Comparison of ENCODE assay signal across 8 cellular contexts in the genomic region with DNA sequence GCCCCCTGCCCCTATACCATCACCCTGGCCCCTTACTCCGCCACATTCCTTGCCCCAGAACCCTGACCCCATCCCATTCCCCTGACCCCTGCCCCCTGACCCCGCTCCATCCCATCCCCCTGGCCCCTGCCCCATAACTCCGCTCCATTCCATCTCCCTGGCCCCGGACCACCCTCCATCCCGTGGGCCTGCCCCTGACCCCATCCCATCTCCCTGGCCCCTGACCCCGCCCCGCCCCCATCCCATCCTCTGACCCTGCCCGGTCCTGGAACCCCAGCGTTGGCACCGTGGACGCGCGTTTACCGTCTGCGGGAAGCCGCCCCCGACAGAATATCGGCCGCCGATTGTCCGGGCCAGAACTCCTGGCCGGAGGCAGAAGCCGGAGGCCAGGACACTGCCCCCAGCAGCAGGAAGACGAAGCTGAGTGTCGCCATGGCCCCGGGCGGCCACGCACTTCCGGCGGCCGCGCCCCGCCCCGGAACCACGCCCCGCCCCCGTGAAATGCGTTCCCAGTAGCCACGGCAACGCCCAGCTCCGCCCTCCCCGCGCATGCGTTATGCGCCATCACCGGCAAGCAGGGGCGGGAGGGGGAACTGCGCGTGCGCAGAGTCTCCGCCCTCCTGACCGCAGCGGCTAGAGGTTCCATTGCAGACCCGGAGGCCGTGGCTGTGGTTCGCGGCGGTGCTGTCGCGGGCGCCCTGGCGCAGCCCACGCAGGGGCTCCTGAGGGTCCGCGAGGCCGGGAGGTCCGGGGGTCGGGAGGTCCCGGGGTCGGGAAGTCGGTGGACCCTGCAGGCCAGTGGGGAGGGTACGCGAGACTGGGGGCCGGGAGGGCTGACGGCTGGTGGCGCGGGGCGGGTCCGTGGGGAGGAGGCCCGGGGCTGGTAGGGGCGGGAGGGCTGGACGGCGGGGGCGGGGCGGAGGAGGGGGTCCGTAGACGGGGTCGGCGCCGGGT.
A peak's percentile ranks its signal among the peaks of the same experiment; 100 is the strongest.
DNase-seq lines count a peak whose midpoint lies in the region; ATAC-seq and TF ChIP-seq lines count a peak whose summit lies in the region.

A gene with protein sequence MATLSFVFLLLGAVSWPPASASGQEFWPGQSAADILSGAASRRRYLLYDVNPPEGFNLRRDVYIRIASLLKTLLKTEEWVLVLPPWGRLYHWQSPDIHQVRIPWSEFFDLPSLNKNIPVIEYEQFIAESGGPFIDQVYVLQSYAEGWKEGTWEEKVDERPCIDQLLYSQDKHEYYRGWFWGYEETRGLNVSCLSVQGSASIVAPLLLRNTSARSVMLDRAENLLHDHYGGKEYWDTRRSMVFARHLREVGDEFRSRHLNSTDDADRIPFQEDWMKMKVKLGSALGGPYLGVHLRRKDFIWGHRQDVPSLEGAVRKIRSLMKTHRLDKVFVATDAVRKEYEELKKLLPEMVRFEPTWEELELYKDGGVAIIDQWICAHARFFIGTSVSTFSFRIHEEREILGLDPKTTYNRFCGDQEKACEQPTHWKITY (minus strand): TSS at position 458 of the 954 bp plus-strand sequence. CDS start 24 bp downstream, at position 434.

- H3K27ac ChIP-seq in BLaER1, result no peak within 1 kb of the TSS

- H3K4me1 ChIP-seq in BLaER1, result peaks cover 39% of the 10 kb centered on the region

- ATAC-seq in GM19351 (IDR thresholded peaks at IDR 0.05; ENCODE audit: unreplicated experiment), result peak; percentile 88
- peak; percentile 53 for ATAC-seq in HG03469 (IDR thresholded peaks at IDR 0.05; ENCODE audit: unreplicated experiment)

- H3K4me3 ChIP-seq in BLaER1, result peak within 1 kb of the TSS; percentile 72
- peak within 1 kb of the TSS; percentile 91 for H3K4me3 ChIP-seq in choroid plexus epithelial cell (ENCODE audit: low read depth, low read length)

- peaks cover 35% of the 10 kb centered on the region for H4K20me1 ChIP-seq in BLaER1

- H3K4me2 ChIP-seq in BLaER1, result peak within 1 kb of the TSS; percentile 94

- peaks cover 25% of the 10 kb centered on the region for H3K36me3 ChIP-seq in BLaER1

- DNase-seq in NCI-H526 treated with DMSO at 0.1 percent for 48 hours (lab: John Stamatoyannopoulos, UW) (peak; percentile 77), choroid plexus epithelial cell (ENCODE audit: low read depth) (peak; percentile 96), kidney tubule cell (ENCODE audit: low spot score) (peak; percentile 95)
- peak; percentile 99 for DNase-seq in activated CD4-positive, alpha-beta T cell treated with anti-CD3 and anti-CD28 coated beads for 48 hours
- peak; percentile 99 for DNase-seq in stimulated activated CD4-positive, alpha-beta T cell treated with anti-CD3 and anti-CD28 coated beads, Interleukin-1b, Interleukin-23, amount 100 ng/mL, for 1 hour (ENCODE audit: low read depth in 2 of 2)

- H3K27me3 ChIP-seq in BLaER1, result no peaks in the 10 kb centered on the region

- H3K9me3 ChIP-seq in BLaER1, result no peaks in the 10 kb centered on the region

- no peak for TF ChIP-seq CTCF in choroid plexus epithelial cell (conservative IDR thresholded peaks at IDR 0.05; ENCODE audit: low read depth, low read length)

- H3K9ac ChIP-seq in BLaER1, result peak within 1 kb of the TSS; percentile 73
